Comparison of ENCODE assay signal across 1 cellular context in the genomic region with DNA sequence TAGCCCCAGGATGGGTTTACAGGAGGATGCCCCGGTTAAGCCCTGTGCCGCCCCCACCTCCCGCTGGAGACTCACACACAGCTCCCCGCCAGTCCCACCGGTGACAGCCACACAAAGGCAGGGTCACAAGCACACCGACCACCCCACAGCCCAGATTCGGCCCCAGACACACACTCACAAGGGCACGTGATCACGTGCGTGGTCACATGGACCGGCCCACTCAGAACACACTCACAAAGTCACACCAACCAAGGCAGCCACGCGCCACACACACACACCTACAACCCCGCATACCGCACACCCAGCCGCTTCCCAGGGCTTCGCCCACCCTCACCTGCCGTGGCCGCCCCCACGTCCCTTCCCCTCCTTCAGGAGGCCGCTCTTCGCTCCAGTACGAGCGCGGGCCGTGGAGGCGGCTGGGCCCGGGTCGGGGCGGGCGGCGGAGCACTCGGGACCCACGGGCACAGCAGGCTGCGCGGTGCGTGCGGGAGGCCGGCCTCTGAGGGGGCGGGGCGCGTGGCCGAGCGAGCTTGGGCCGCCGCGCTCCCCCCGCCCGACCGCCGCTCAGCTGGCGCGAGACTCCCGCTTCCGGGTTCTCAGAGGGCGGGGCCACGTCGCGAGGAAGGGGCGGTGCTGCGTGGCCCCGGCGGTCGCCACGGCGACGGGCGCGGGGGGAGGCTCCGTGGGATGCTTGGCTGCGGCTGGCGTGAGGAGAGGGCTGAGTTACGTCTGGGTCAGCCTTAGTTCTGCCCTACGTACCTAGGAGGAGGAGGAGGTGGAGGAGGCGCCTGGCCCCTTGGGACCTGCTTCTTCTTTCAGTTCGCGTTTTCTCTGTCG.
A peak's percentile ranks its signal among the peaks of the same experiment; 100 is the strongest.
TF ChIP-seq lines count a peak whose summit lies in the region.

A gene with protein sequence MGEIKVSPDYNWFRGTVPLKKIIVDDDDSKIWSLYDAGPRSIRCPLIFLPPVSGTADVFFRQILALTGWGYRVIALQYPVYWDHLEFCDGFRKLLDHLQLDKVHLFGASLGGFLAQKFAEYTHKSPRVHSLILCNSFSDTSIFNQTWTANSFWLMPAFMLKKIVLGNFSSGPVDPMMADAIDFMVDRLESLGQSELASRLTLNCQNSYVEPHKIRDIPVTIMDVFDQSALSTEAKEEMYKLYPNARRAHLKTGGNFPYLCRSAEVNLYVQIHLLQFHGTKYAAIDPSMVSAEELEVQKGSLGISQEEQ (minus strand): TSS at position 584 of the 837 bp plus-strand sequence. CDS start 6,345 bp downstream, outside the sequence.

TF ChIP-seq in HepG2, 621 proteins besides CTCF, POLR2A, EP300 and RAD21 (continued from another document and continues in another):
- TF ChIP-seq, protein P1, sequence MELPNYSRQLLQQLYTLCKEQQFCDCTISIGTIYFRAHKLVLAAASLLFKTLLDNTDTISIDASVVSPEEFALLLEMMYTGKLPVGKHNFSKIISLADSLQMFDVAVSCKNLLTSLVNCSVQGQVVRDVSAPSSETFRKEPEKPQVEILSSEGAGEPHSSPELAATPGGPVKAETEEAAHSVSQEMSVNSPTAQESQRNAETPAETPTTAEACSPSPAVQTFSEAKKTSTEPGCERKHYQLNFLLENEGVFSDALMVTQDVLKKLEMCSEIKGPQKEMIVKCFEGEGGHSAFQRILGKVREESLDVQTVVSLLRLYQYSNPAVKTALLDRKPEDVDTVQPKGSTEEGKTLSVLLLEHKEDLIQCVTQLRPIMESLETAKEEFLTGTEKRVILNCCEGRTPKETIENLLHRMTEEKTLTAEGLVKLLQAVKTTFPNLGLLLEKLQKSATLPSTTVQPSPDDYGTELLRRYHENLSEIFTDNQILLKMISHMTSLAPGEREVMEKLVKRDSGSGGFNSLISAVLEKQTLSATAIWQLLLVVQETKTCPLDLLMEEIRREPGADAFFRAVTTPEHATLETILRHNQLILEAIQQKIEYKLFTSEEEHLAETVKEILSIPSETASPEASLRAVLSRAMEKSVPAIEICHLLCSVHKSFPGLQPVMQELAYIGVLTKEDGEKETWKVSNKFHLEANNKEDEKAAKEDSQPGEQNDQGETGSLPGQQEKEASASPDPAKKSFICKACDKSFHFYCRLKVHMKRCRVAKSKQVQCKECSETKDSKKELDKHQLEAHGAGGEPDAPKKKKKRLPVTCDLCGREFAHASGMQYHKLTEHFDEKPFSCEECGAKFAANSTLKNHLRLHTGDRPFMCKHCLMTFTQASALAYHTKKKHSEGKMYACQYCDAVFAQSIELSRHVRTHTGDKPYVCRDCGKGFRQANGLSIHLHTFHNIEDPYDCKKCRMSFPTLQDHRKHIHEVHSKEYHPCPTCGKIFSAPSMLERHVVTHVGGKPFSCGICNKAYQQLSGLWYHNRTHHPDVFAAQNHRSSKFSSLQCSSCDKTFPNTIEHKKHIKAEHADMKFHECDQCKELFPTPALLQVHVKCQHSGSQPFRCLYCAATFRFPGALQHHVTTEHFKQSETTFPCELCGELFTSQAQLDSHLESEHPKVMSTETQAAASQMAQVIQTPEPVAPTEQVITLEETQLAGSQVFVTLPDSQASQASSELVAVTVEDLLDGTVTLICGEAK (IDR thresholded peaks at IDR 0.05): no peak
- TF ChIP-seq, protein P1 (CRISPR knock-in tag; IDR thresholded peaks at IDR 0.05): no peak; the same call in none of the 2 replicates
- TF ChIP-seq ZNF430 (CRISPR knock-in tag; IDR thresholded peaks at IDR 0.05): peak; percentile 64; the same call in 1 of the 2 replicates
- TF ChIP-seq, protein P2, sequence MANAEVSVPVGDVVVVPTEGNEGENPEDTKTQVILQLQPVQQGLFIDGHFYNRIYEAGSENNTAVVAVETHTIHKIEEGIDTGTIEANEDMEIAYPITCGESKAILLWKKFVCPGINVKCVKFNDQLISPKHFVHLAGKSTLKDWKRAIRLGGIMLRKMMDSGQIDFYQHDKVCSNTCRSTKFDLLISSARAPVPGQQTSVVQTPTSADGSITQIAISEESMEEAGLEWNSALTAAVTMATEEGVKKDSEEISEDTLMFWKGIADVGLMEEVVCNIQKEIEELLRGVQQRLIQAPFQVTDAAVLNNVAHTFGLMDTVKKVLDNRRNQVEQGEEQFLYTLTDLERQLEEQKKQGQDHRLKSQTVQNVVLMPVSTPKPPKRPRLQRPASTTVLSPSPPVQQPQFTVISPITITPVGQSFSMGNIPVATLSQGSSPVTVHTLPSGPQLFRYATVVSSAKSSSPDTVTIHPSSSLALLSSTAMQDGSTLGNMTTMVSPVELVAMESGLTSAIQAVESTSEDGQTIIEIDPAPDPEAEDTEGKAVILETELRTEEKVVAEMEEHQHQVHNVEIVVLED (CRISPR knock-in tag; IDR thresholded peaks at IDR 0.05; ENCODE audit: borderline replicate concordance): peak; percentile 93
- no peak for TF ChIP-seq NFE2 (CRISPR knock-in tag; IDR thresholded peaks at IDR 0.05)
- TF ChIP-seq ZNF629 (CRISPR knock-in tag; conservative IDR thresholded peaks at IDR 0.05): no peak
- TF ChIP-seq, protein P3, sequence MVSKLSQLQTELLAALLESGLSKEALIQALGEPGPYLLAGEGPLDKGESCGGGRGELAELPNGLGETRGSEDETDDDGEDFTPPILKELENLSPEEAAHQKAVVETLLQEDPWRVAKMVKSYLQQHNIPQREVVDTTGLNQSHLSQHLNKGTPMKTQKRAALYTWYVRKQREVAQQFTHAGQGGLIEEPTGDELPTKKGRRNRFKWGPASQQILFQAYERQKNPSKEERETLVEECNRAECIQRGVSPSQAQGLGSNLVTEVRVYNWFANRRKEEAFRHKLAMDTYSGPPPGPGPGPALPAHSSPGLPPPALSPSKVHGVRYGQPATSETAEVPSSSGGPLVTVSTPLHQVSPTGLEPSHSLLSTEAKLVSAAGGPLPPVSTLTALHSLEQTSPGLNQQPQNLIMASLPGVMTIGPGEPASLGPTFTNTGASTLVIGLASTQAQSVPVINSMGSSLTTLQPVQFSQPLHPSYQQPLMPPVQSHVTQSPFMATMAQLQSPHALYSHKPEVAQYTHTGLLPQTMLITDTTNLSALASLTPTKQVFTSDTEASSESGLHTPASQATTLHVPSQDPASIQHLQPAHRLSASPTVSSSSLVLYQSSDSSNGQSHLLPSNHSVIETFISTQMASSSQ (IDR thresholded peaks at IDR 0.05; ENCODE audit: low read depth): no peak
- TF ChIP-seq, protein P3 (CRISPR knock-in tag; IDR thresholded peaks at IDR 0.05; ENCODE audit: borderline replicate concordance): 0 out of 2 replicates have a peak, but pooled peaks have one; percentile 23
- TF ChIP-seq FIP1L1 (IDR thresholded peaks at IDR 0.05; ENCODE audit: borderline replicate concordance, insufficient read depth, low read depth, low read length): no peak
- no peak for TF ChIP-seq FOSL1 (CRISPR knock-in tag; IDR thresholded peaks at IDR 0.05; ENCODE audit: borderline replicate concordance)
- TF ChIP-seq ARHGAP35 (CRISPR knock-in tag; IDR thresholded peaks at IDR 0.05; ENCODE audit: borderline replicate concordance): no peak
- TF ChIP-seq ZNF510 (CRISPR knock-in tag; IDR thresholded peaks at IDR 0.05; ENCODE audit: low read depth): no peak
- no peak for TF ChIP-seq PLRG1 (conservative IDR thresholded peaks at IDR 0.05)
- no peak for TF ChIP-seq SATB2 (CRISPR knock-in tag; IDR thresholded peaks at IDR 0.05)
- no peak for TF ChIP-seq ATF7-NPFF (CRISPR knock-in tag; IDR thresholded peaks at IDR 0.05; ENCODE audit: low read depth)
- no peak for TF ChIP-seq SMAD3 (CRISPR knock-in tag; IDR thresholded peaks at IDR 0.05)
- peak; percentile 48 for TF ChIP-seq CBX1 (IDR thresholded peaks at IDR 0.05; ENCODE audit: low read depth)
- TF ChIP-seq, protein P4, sequence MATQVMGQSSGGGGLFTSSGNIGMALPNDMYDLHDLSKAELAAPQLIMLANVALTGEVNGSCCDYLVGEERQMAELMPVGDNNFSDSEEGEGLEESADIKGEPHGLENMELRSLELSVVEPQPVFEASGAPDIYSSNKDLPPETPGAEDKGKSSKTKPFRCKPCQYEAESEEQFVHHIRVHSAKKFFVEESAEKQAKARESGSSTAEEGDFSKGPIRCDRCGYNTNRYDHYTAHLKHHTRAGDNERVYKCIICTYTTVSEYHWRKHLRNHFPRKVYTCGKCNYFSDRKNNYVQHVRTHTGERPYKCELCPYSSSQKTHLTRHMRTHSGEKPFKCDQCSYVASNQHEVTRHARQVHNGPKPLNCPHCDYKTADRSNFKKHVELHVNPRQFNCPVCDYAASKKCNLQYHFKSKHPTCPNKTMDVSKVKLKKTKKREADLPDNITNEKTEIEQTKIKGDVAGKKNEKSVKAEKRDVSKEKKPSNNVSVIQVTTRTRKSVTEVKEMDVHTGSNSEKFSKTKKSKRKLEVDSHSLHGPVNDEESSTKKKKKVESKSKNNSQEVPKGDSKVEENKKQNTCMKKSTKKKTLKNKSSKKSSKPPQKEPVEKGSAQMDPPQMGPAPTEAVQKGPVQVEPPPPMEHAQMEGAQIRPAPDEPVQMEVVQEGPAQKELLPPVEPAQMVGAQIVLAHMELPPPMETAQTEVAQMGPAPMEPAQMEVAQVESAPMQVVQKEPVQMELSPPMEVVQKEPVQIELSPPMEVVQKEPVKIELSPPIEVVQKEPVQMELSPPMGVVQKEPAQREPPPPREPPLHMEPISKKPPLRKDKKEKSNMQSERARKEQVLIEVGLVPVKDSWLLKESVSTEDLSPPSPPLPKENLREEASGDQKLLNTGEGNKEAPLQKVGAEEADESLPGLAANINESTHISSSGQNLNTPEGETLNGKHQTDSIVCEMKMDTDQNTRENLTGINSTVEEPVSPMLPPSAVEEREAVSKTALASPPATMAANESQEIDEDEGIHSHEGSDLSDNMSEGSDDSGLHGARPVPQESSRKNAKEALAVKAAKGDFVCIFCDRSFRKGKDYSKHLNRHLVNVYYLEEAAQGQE (IDR thresholded peaks at IDR 0.05; ENCODE audit: borderline replicate concordance in 1 of 2, low read depth in 1 of 2, low read length in 2 of 2): no peak; a peak in 1 of 4 replicates
- TF ChIP-seq FOXM1 (CRISPR knock-in tag; IDR thresholded peaks at IDR 0.05): no peak
- TF ChIP-seq ZC3H13 (CRISPR knock-in tag; IDR thresholded peaks at IDR 0.05): peak; percentile 73; the same call in 1 of the 2 replicates
- TF ChIP-seq ATF1 (CRISPR knock-in tag; IDR thresholded peaks at IDR 0.05): no peak
- TF ChIP-seq, protein P5, sequence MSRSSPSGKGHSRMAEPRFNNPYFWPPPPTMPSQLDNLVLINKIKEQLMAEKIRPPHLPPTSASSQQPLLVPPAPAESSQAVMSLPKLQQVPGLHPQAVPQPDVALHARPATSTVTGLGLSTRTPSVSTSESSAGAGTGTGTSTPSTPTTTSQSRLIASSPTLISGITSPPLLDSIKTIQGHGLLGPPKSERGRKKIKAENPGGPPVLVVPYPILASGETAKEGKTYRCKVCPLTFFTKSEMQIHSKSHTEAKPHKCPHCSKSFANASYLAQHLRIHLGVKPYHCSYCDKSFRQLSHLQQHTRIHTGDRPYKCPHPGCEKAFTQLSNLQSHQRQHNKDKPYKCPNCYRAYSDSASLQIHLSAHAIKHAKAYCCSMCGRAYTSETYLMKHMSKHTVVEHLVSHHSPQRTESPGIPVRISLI (CRISPR knock-in tag; IDR thresholded peaks at IDR 0.05; ENCODE audit: borderline replicate concordance): no peak
- no peak for TF ChIP-seq ZKSCAN5 (CRISPR knock-in tag; IDR thresholded peaks at IDR 0.05)
- no peak for TF ChIP-seq ZNF670 (CRISPR knock-in tag; IDR thresholded peaks at IDR 0.05; ENCODE audit: borderline replicate concordance)
- no peak for TF ChIP-seq SETDB1 (CRISPR knock-in tag; IDR thresholded peaks at IDR 0.05; ENCODE audit: borderline replicate concordance)
- peak; percentile 93 for TF ChIP-seq MAZ (IDR thresholded peaks at IDR 0.05; ENCODE audit: borderline replicate concordance, low read depth, low read length)
- peak; percentile 84 for TF ChIP-seq MAZ (CRISPR knock-in tag; IDR thresholded peaks at IDR 0.05; ENCODE audit: low read depth)
- TF ChIP-seq SSRP1 (CRISPR knock-in tag; IDR thresholded peaks at IDR 0.05): no peak
- 0 out of 4 replicates have a peak, but pooled peaks of 1 of the 2 experiments have one; percentile 30 for TF ChIP-seq KLF16 (CRISPR knock-in tag; IDR thresholded peaks at IDR 0.05)
- TF ChIP-seq ZNF777 (CRISPR knock-in tag; IDR thresholded peaks at IDR 0.05): peak; percentile 58
- TF ChIP-seq HNF4A (CRISPR knock-in tag; IDR thresholded peaks at IDR 0.05): no peak
- TF ChIP-seq KLF6 (CRISPR knock-in tag; IDR thresholded peaks at IDR 0.05): no peak
